Comparison of ENCODE assay signal across 7 cellular contexts in genomic region chr14:104826197-104826857, GRCh38. TPM values are rescaled to one million over a fixed set of nuclear protein-coding genes. Genes with fewer than 3 reads are reported as not detected.
DNase-seq lines count a peak whose midpoint lies in the region; ATAC-seq and TF ChIP-seq lines count a peak whose summit lies in the region.

No MANE protein-coding gene starts in this region.

- H3K9me3 Mint-ChIP-seq in activated CD4-positive, alpha-beta T cell treated with anti-CD3 and anti-CD28 coated beads for 36 hours (ENCODE audit: low read depth) = peaks cover 6% of the 10 kb centered on the region

- TF ChIP-seq CTCF in choroid plexus epithelial cell (conservative IDR thresholded peaks at IDR 0.05; ENCODE audit: low read depth, low read length) = peak; percentile 58

- POLR2A ChIA-PET in activated CD4-positive, alpha-beta T cell treated with anti-CD3 and anti-CD28 coated beads for 36 hours (lab: Charles Lee) = interaction anchor here (0.5 to 1.2 kb wide), 3 partner anchors 56 to 193 kb away, joined by 3 to 4 read pairs (median 4); partner anchors contain the start of gene SIVA1

- H3K4me3 ChIP-seq in choroid plexus epithelial cell (ENCODE audit: low read depth, low read length) = peak overlapping the region; percentile 60

- TF ChIP-seq POLR2A in GM18505 (IDR thresholded peaks at IDR 0.05; ENCODE audit: borderline replicate concordance, extremely low read depth, insufficient read depth, insufficient read length) = no peak

- peaks cover 13% of the 10 kb centered on the region for H3K4me1 Mint-ChIP-seq in activated CD4-positive, alpha-beta T cell treated with anti-CD3 and anti-CD28 coated beads for 36 hours

- H3K36me3 Mint-ChIP-seq in activated CD4-positive, alpha-beta T cell treated with anti-CD3 and anti-CD28 coated beads for 36 hours (ENCODE audit: low read depth) = no peaks in the 10 kb centered on the region

- DNase-seq in NCI-H460 (ENCODE audit: extremely low read depth, low read depth) (peak; percentile 84), choroid plexus epithelial cell (ENCODE audit: low read depth) (peak; percentile 77), left lobe of liver (ENCODE audit: low spot score) (peak; percentile 91)
- DNase-seq in activated CD4-positive, alpha-beta T cell treated with anti-CD3 and anti-CD28 coated beads for 36 hours = peak; percentile 97
- DNase-seq in stimulated activated CD4-positive, alpha-beta T cell treated with anti-CD3 and anti-CD28 coated beads, Interleukin-2, amount 100 ng/mL, for 24 hours = peak; percentile 97 to 98

- intact Hi-C loops in activated CD4-positive, alpha-beta T cell treated with anti-CD3 and anti-CD28 coated beads for 36 hours (cut with DNase I, micrococcal nuclease) = loop anchor here (1.0 to 2.0 kb wide), 13 partner anchors 26 to 665 kb away; partner anchors contain the start of genes ADSS1 (in 1 of the 2), AKT1 (in 1 of the 2), BRF1 (in 1 of the 2) and CDCA4 (in 1 of the 2)

- peak; percentile 83 for ATAC-seq in GM18505 (IDR thresholded peaks at IDR 0.05; ENCODE audit: unreplicated experiment)
- peak; percentile 66 for ATAC-seq in HG03135 (IDR thresholded peaks at IDR 0.05; ENCODE audit: unreplicated experiment)
- peak; percentile 93 for ATAC-seq in activated CD4-positive, alpha-beta T cell treated with anti-CD3 and anti-CD28 coated beads for 36 hours
- ATAC-seq in left lobe of liver = peak; percentile 95

- CTCF ChIA-PET in activated CD4-positive, alpha-beta T cell treated with anti-CD3 and anti-CD28 coated beads for 36 hours (lab: Charles Lee) = interaction anchor here (0.8 to 2.4 kb wide), 13 partner anchors 8 to 356 kb away, joined by 3 to 26 read pairs (median 5); partner anchors contain the start of genes SIVA1 and ZBTB42

- no peak overlapping the region for H3K27ac Mint-ChIP-seq in activated CD4-positive, alpha-beta T cell treated with anti-CD3 and anti-CD28 coated beads for 36 hours

- H3K27me3 Mint-ChIP-seq in activated CD4-positive, alpha-beta T cell treated with anti-CD3 and anti-CD28 coated beads for 36 hours = peaks cover 13% of the 10 kb centered on the region

- H3K4me3 Mint-ChIP-seq in activated CD4-positive, alpha-beta T cell treated with anti-CD3 and anti-CD28 coated beads for 36 hours = peak overlapping the region; percentile 73

RNA-seq across cellular contexts. Expression of gene ZBTB42, which starts 25.4 kb away (rescaled TPM):
- total RNA-seq in NCI-H460 (2014; rRNA removed; shearing (Covaris generic)) = 3.1 and 3.5 TPM in 2 replicates
- polyA plus RNA-seq in NCI-H460 (2014; cell fraction: nucleus; rRNA removed) = 4.2 and 5.3 TPM in 2 replicates
- total RNA-seq in activated CD4-positive, alpha-beta T cell treated with anti-CD3 and anti-CD28 coated beads for 36 hours = 1 to 10 TPM; 1.5 to 2.0 TPM
- total RNA-seq in left lobe of liver = 4.9 TPM

RNA-seq across cellular contexts. Expression of gene AKT1, which starts 30.8 kb away (rescaled TPM):
- total RNA-seq in NCI-H460 (2014; rRNA removed; shearing (Covaris generic)) = 73.1 and 83.9 TPM in 2 replicates
- 318 and 463 TPM in 2 replicates for polyA plus RNA-seq in NCI-H460 (2014; cell fraction: nucleus; rRNA removed)
- total RNA-seq in activated CD4-positive, alpha-beta T cell treated with anti-CD3 and anti-CD28 coated beads for 36 hours = 100 to 1,000 TPM; 110 to 126 TPM
- 90.1 TPM for total RNA-seq in left lobe of liver

RNA-seq across cellular contexts. Expression of gene CEP170B, which starts 38.7 kb away (rescaled TPM):
- 9.5 and 12.1 TPM in 2 replicates for total RNA-seq in NCI-H460 (2014; rRNA removed; shearing (Covaris generic))
- polyA plus RNA-seq in NCI-H460 (2014; cell fraction: nucleus; rRNA removed) = 26.9 and 39.5 TPM in 2 replicates
- total RNA-seq in activated CD4-positive, alpha-beta T cell treated with anti-CD3 and anti-CD28 coated beads for 36 hours = 1 to 10 TPM; 3.9 to 4.0 TPM
- 22.9 TPM for total RNA-seq in left lobe of liver

Comparison
In these comparisons a context has a peak if more than half of its experiments do, and no peak if none do; other contexts are left out.
1. Peak in every context shown above with its lines: DNase-seq, ATAC-seq and H3K4me3 ChIP-seq.